Comparison of ENCODE assay signal across 31 cellular contexts in the genomic region with DNA sequence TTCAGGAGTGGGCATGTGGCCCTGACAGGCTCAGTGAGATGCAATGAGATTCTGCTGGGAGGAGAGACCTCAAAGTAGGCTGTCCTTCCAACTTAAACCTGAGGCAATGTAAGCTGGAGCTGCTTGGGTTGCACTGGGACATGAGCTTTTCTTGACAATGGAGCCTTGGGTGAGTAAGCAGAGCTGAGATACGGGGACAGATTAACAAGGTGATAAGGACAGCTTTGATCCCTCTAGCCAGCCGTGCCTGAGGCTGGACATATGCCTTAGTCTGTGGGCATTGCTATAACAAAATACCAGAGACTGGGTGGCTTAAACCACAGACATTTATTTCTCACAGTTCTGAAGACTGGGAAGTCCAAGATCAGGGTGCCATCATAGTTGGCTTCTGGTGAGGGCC. TPM values are rescaled to one million over a fixed set of nuclear protein-coding genes. Genes with fewer than 3 reads are reported as not detected.
"Had no signal": no experiment of that assay in that cellular context is flagged by ENCODE, and none has a peak within 500 bp of the region (broad histone marks: within the 10 kb centered on the region; RNA-seq: fewer than 3 reads in every experiment).

No MANE protein-coding gene starts in this region.

- H3K9me3 ChIP-seq: ascending aorta, gastrocnemius medialis, right lobe of liver, thyroid gland, upper lobe of right lung had no signal

- H3K4me1 ChIP-seq: ascending aorta, gastrocnemius medialis, thyroid gland, upper lobe of right lung had no signal

- H2AFZ ChIP-seq: hepatocyte had no signal

- H3K4me2 ChIP-seq: hepatocyte had no signal

- H3K27me3 Mint-ChIP-seq: activated naive CD4-positive, alpha-beta T cell treated with anti-CD3 and anti-CD28 coated beads, Interleukin-2, amount 10 ng/mL, durations not matched to agents 7 days and 5 days; activated naive CD8-positive, alpha-beta T cell treated with anti-CD3 and anti-CD28 coated beads, Interleukin-2, amount 10 ng/mL, durations not matched to agents 7 days and 5 days; stimulated activated memory B cell treated with anti-CD40 and anti-IgM and Interleukin-4, amounts not matched to agents 10 μg/mL and 1 μg/mL and 100 μg/mL, for 72 hours had no signal

- H3K9me3 Mint-ChIP-seq: activated CD4-positive, alpha-beta memory T cell treated with anti-CD3 and anti-CD28 coated beads, Interleukin-2, amount 10 ng/mL, durations not matched to agents 7 days and 5 days; activated CD4-positive, alpha-beta T cell treated with anti-CD3 and anti-CD28 coated beads, Interleukin-2, amount 10 ng/mL, durations not matched to agents 7 days and 5 days; natural killer cell treated with Interleukin-12 subunit alpha and Interleukin-12 subunit beta and Interleukin-15 and Interleukin-18, amount 100 ng/mL, for 72 hours had no signal

- H3K27me3 ChIP-seq: ascending aorta, gastrocnemius medialis, hepatocyte, thyroid gland, upper lobe of right lung had no signal

- H3K4me1 Mint-ChIP-seq: activated CD4-positive, alpha-beta memory T cell treated with anti-CD3 and anti-CD28 coated beads, Interleukin-2, amount 10 ng/mL, durations not matched to agents 7 days and 5 days; activated CD4-positive, alpha-beta T cell treated with anti-CD3 and anti-CD28 coated beads, Interleukin-2, amount 10 ng/mL, durations not matched to agents 7 days and 5 days; activated naive CD4-positive, alpha-beta T cell treated with anti-CD3 and anti-CD28 coated beads, Interleukin-2, amount 10 ng/mL, durations not matched to agents 7 days and 5 days; brain; stimulated activated memory B cell treated with anti-CD40 and anti-IgM and Interleukin-4, amounts not matched to agents 10 μg/mL and 1 μg/mL and 100 μg/mL, for 72 hours; WTC11 had no signal

- H3K36me3 Mint-ChIP-seq: activated naive CD4-positive, alpha-beta T cell treated with anti-CD3 and anti-CD28 coated beads, Interleukin-2, amount 10 ng/mL, durations not matched to agents 7 days and 5 days; activated naive CD8-positive, alpha-beta T cell treated with anti-CD3 and anti-CD28 coated beads, Interleukin-2, amount 10 ng/mL, durations not matched to agents 7 days and 5 days; brain; natural killer cell treated with Interleukin-12 subunit alpha and Interleukin-12 subunit beta and Interleukin-15 and Interleukin-18, amount 100 ng/mL, for 72 hours; stimulated activated memory B cell treated with anti-CD40 and anti-IgM and Interleukin-4, amounts not matched to agents 10 μg/mL and 1 μg/mL and 100 μg/mL, for 72 hours had no signal

- DNase-seq: activated CD4-positive, alpha-beta memory T cell treated with anti-CD3 and anti-CD28 coated beads, Interleukin-2, amount 10 ng/mL, durations not matched to agents 7 days and 5 days; activated CD4-positive, alpha-beta T cell treated with anti-CD3 and anti-CD28 coated beads for 1 hour; activated CD4-positive, alpha-beta T cell treated with anti-CD3 and anti-CD28 coated beads, Interleukin-2, amount 10 ng/mL, durations not matched to agents 7 days and 5 days; activated CD8-positive, alpha-beta memory T cell treated with anti-CD3 and anti-CD28 coated beads, Interleukin-2, amount 50 U/mL, for 48 hours; activated gamma-delta T cell; activated naive CD4-positive, alpha-beta T cell treated with anti-CD3 and anti-CD28 coated beads, Interleukin-2, amount 10 ng/mL, durations not matched to agents 7 days and 5 days; activated naive CD8-positive, alpha-beta T cell treated with anti-CD3 and anti-CD28 coated beads, Interleukin-2, amount 10 ng/mL, durations not matched to agents 7 days and 5 days; activated T-cell treated with anti-CD3 and anti-CD28 coated beads, Interleukin-2, amount 50 U/mL, for 24 hours; dorsolateral prefrontal cortex; effector memory CD4-positive, alpha-beta T cell; erythroblast; gastrocnemius medialis; glutamatergic neuron; left cardiac atrium; right lobe of liver; stimulated activated CD4-positive, alpha-beta T cell treated with anti-CD3 and anti-CD28 coated beads, Interleukin-12 subunit alpha, Interleukin-12 subunit beta, amount 100 ng/mL, for 4 hours; stimulated activated CD4-positive, alpha-beta T cell treated with anti-CD3 and anti-CD28 coated beads, Interleukin-4, amount 100 ng/mL, for 24 hours; stomach; T-helper 2 cell; thyroid gland; upper lobe of right lung had no signal

- H3K36me3 ChIP-seq: ascending aorta, gastrocnemius medialis, right lobe of liver, stomach, thyroid gland, upper lobe of right lung had no signal

- ATAC-seq: gastrocnemius medialis; left cardiac atrium; natural killer cell treated with Interleukin-12 subunit alpha and Interleukin-12 subunit beta and Interleukin-15 and Interleukin-18, amount 100 ng/mL, for 72 hours; right lobe of liver; stimulated activated memory B cell treated with anti-CD40 and anti-IgM and Interleukin-4, amounts not matched to agents 10 μg/mL and 1 μg/mL and 100 μg/mL, for 72 hours; upper lobe of right lung; WTC11 had no signal

- H3K79me2 ChIP-seq: hepatocyte had no signal

- H3K4me3 Mint-ChIP-seq: activated CD4-positive, alpha-beta memory T cell treated with anti-CD3 and anti-CD28 coated beads, Interleukin-2, amount 10 ng/mL, durations not matched to agents 7 days and 5 days; activated CD4-positive, alpha-beta T cell treated with anti-CD3 and anti-CD28 coated beads, Interleukin-2, amount 10 ng/mL, durations not matched to agents 7 days and 5 days; activated naive CD4-positive, alpha-beta T cell treated with anti-CD3 and anti-CD28 coated beads, Interleukin-2, amount 10 ng/mL, durations not matched to agents 7 days and 5 days; activated naive CD8-positive, alpha-beta T cell treated with anti-CD3 and anti-CD28 coated beads, Interleukin-2, amount 10 ng/mL, durations not matched to agents 7 days and 5 days; activated T-cell treated with anti-CD3 and anti-CD28 coated beads, Interleukin-2, amount 50 U/mL, for 24 hours; brain; natural killer cell treated with Interleukin-12 subunit alpha and Interleukin-12 subunit beta and Interleukin-15 and Interleukin-18, amount 100 ng/mL, for 72 hours; stimulated activated memory B cell treated with anti-CD40 and anti-IgM and Interleukin-4, amounts not matched to agents 10 μg/mL and 1 μg/mL and 100 μg/mL, for 72 hours; WTC11 had no signal

- H3K27ac ChIP-seq: ascending aorta, coronary artery, dorsolateral prefrontal cortex, gastrocnemius medialis, hepatocyte, right lobe of liver, skin epidermis, stomach, thyroid gland, upper lobe of right lung had no signal

- H3K27ac Mint-ChIP-seq: activated CD4-positive, alpha-beta memory T cell treated with anti-CD3 and anti-CD28 coated beads, Interleukin-2, amount 10 ng/mL, durations not matched to agents 7 days and 5 days; activated CD4-positive, alpha-beta T cell treated with anti-CD3 and anti-CD28 coated beads, Interleukin-2, amount 10 ng/mL, durations not matched to agents 7 days and 5 days; activated naive CD4-positive, alpha-beta T cell treated with anti-CD3 and anti-CD28 coated beads, Interleukin-2, amount 10 ng/mL, durations not matched to agents 7 days and 5 days; activated naive CD8-positive, alpha-beta T cell treated with anti-CD3 and anti-CD28 coated beads, Interleukin-2, amount 10 ng/mL, durations not matched to agents 7 days and 5 days; activated T-cell treated with anti-CD3 and anti-CD28 coated beads, Interleukin-2, amount 50 U/mL, for 24 hours; brain; natural killer cell treated with Interleukin-12 subunit alpha and Interleukin-12 subunit beta and Interleukin-15 and Interleukin-18, amount 100 ng/mL, for 72 hours; stimulated activated memory B cell treated with anti-CD40 and anti-IgM and Interleukin-4, amounts not matched to agents 10 μg/mL and 1 μg/mL and 100 μg/mL, for 72 hours; WTC11 had no signal

- H3K4me3 ChIP-seq: ascending aorta, coronary artery, dorsolateral prefrontal cortex, gastrocnemius medialis, hepatocyte, right lobe of liver, skin epidermis, stomach, thyroid gland, upper lobe of right lung had no signal

RNA-seq across cellular contexts. Expression of gene NGF, which starts 18.3 kb away (rescaled TPM):
- total RNA-seq: activated CD4-positive, alpha-beta memory T cell treated with anti-CD3 and anti-CD28 coated beads, Interleukin-2, amount 10 ng/mL, durations not matched to agents 7 days and 5 days; activated CD4-positive, alpha-beta T cell treated with anti-CD3 and anti-CD28 coated beads, Interleukin-2, amount 10 ng/mL, durations not matched to agents 7 days and 5 days; activated naive CD8-positive, alpha-beta T cell treated with anti-CD3 and anti-CD28 coated beads, Interleukin-2, amount 10 ng/mL, durations not matched to agents 7 days and 5 days; mononuclear cell; natural killer cell treated with Interleukin-12 subunit alpha and Interleukin-12 subunit beta and Interleukin-15 and Interleukin-18, amount 100 ng/mL, for 72 hours; renal cortical epithelial cell had no signal
